ENCODE assay signal across 16 cellular contexts in the genomic region with DNA sequence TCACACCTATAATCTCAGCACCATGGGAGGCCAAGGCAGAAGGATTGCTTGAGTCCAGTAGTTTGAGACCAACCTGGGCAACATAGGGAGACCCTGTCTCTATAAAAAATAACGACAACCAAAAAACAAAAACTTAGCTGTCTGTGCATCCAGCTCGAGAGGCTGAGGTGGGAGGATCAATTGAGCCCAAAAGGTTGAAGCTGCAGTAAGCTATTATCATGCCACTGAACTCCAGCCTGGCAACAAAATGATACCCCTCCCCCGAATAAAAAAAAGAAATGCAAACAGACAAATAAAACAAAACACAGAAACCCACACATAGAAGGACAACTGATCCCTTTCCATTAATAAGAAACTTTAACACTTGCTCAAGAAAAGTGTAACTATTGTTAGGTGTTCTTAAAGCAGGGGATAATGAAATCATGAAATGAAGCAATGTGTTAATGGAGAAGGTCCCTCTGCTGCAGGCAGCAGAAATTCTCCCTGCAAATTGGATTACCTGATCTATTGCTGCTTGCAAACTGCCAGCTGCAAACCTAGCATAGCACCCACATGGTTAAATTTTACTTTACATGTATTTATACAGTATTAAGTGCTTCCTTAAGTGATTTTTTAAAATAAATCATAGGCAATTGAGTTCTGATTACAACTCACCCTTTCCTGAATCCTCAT.
A peak's percentile ranks its signal among the peaks of the same experiment; 100 is the strongest.
DNase-seq lines count a peak whose midpoint lies in the region; ATAC-seq and TF ChIP-seq lines count a peak whose summit lies in the region.
"Had no signal": no experiment of that assay in that cellular context is flagged by ENCODE, and none has a peak within 500 bp of the region (broad histone marks: within the 10 kb centered on the region; RNA-seq: fewer than 3 reads in every experiment).

No MANE protein-coding gene starts in this region.

- H3K9ac ChIP-seq in SK-N-SH (no peak overlapping the region), iPS-20b (ENCODE audit: low read depth, low read length) (peak overlapping the region; percentile 28; the same call in 1 of the 2 replicates), PC-3 (ENCODE audit: low read length) (no peak overlapping the region)
- H3K9ac ChIP-seq: KMS-11 had no signal

- POLR2A ChIA-PET in SK-N-SH (lab: Yijun Ruan, JAX): no interaction called here
- POLR2A ChIA-PET in naive thymus-derived CD8-positive, alpha-beta T cell (lab: Charles Lee): no interaction called here
- POLR2A ChIA-PET in PC-3 (lab: Charles Lee; ENCODE audit: unreplicated experiment): no interaction called here

- TF ChIP-seq CTCF in SK-N-SH (IDR thresholded peaks at IDR 0.05) (no peak), PC-3 (conservative IDR thresholded peaks at IDR 0.05; ENCODE audit: low read depth, low read length) (no peak)

- H3K9me2 ChIP-seq in SK-N-SH (no peaks in the 10 kb centered on the region), PC-3 (replicated peaks; ENCODE audit: low read length) (no peaks in the 10 kb centered on the region)

- no TSS peak for BruUV-seq in PC-3 (replicated peaks; lab: Mats Ljungman, UMichigan)

- H2AFZ ChIP-seq in SK-N-SH (ENCODE audit: low read depth) (no peak overlapping the region), PC-3 (ENCODE audit: low read length) (no peak overlapping the region)

- peak overlapping the region in 1 of 2 experiments; percentile 85; a peak in 2 of 4 replicates for H3K27ac ChIP-seq in SK-N-SH (ENCODE audit: low read depth in 2 of 2, low read length in 1 of 2)
- peak overlapping the region; percentile 79 for H3K27ac ChIP-seq in iPS-20b (ENCODE audit: low read length)
- H3K27ac ChIP-seq in PC-3 (ENCODE audit: low read length): no peak overlapping the region
- H3K27ac ChIP-seq: HL-60, KMS-11 had no signal

- TF ChIP-seq EP300 in SK-N-SH (IDR thresholded peaks at IDR 0.05; ENCODE audit: borderline replicate concordance in 1 of 2, low read depth in 1 of 2, low read length in 1 of 2): no peak

- H3K79me2 ChIP-seq in SK-N-SH (ENCODE audit: insufficient read depth) (peaks cover 22% of the 10 kb centered on the region), PC-3 (ENCODE audit: low read length) (0 out of 2 replicates have a peak, but pooled peaks cover 2% of the 10 kb centered on the region)

- CTCF ChIA-PET in SK-N-SH (lab: Yijun Ruan, JAX) (interaction anchor here (0.7 to 1.5 kb wide), 6 partner anchors 9 to 238 kb away, joined by 3 to 4 read pairs (median 4); no protein-coding TSS in a partner anchor), PC-3 (lab: Charles Lee) (interaction anchor here (0.6 kb wide), 1 partner anchor 240 kb away, joined by 7 read pairs; no protein-coding TSS in a partner anchor)

- no peaks in the 10 kb centered on the region for H3K27me3 Mint-ChIP-seq in naive thymus-derived CD8-positive, alpha-beta T cell

- H3K27ac Mint-ChIP-seq in naive thymus-derived CD8-positive, alpha-beta T cell: no peak overlapping the region
- H3K27ac Mint-ChIP-seq: T-helper 1 cell treated with Interleukin-12 subunit alpha and Interleukin-12 subunit beta and Interleukin-4 antibody, amounts not matched to agents 30 μg/mL and 1 μg/mL, for 36 hours had no signal

- H3K4me3 ChIP-seq in SK-N-SH (ENCODE audit: low read depth in 2 of 2, low read length in 1 of 2): no peak overlapping the region
- H3K4me3 ChIP-seq in iPS-20b (ENCODE audit: low read length): no peak overlapping the region
- H3K4me3 ChIP-seq in PC-3 (ENCODE audit: low read length): no peak overlapping the region
- H3K4me3 ChIP-seq: GM12878 had no signal

- H3K4me1 Mint-ChIP-seq in naive thymus-derived CD8-positive, alpha-beta T cell: peaks cover 0 to 3% (median 0%) of the 10 kb centered on the region in 4 donors

- DNase-seq in SK-N-SH (peak; percentile 24), NCI-H82 (lab: John Stamatoyannopoulos, UW) (peak; percentile 80), mesenteric fat pad (ENCODE audit: low spot score) (no peak), PC-3 (no peak)
- no peak for DNase-seq in naive thymus-derived CD8-positive, alpha-beta T cell
- DNase-seq: Caco-2, MM.1S, NCI-H187 treated with DMSO at 0.1 percent for 48 hours, NCI-H510A treated with DMSO at 0.1 percent for 48 hours had no signal

- H3K36me3 ChIP-seq in SK-N-SH (replicated peaks in 1 of 2; ENCODE audit: control insufficient read depth in 1 of 2, insufficient read depth in 2 of 2, low read length in 1 of 2) (no peaks in the 10 kb centered on the region), iPS-20b (ENCODE audit: insufficient read depth, low read depth, low read length) (no peaks in the 10 kb centered on the region), PC-3 (ENCODE audit: low read depth, low read length) (no peaks in the 10 kb centered on the region)

- H3K4me2 ChIP-seq in SK-N-SH (no peak overlapping the region), PC-3 (ENCODE audit: low read length) (no peak overlapping the region)
- H3K4me2 ChIP-seq: KMS-11 had no signal

- H3K27me3 ChIP-seq in SK-N-SH (ENCODE audit: insufficient read depth) (no peaks in the 10 kb centered on the region), iPS-20b (ENCODE audit: insufficient read depth, low read length) (no peaks in the 10 kb centered on the region), PC-3 (ENCODE audit: low read length) (no peaks in the 10 kb centered on the region)

- 78% methylated on average over 3 of the region's 3 CpGs for WGBS in SK-N-SH (ENCODE audit: low lambda C conversion rate)

- peaks cover 8% of the 10 kb centered on the region for H3F3A ChIP-seq in SK-N-SH (replicated peaks; ENCODE audit: insufficient read depth)
- H3F3A ChIP-seq in PC-3 (ENCODE audit: low read length, unreplicated experiment): no peaks in the 10 kb centered on the region

- H4K20me1 ChIP-seq in SK-N-SH (ENCODE audit: insufficient read depth) (no peaks in the 10 kb centered on the region), PC-3 (ENCODE audit: low read length) (no peaks in the 10 kb centered on the region)

- peaks cover 2 to 33% (median 16%) of the 10 kb centered on the region in 9 donors for H3K9me3 Mint-ChIP-seq in naive thymus-derived CD8-positive, alpha-beta T cell
- H3K9me3 Mint-ChIP-seq: T-helper 1 cell treated with Interleukin-12 subunit alpha and Interleukin-12 subunit beta and Interleukin-4 antibody, amounts not matched to agents 30 μg/mL and 1 μg/mL, for 36 hours had no signal

- H3K9me3 ChIP-seq in SK-N-SH: no peaks in the 10 kb centered on the region
- 0 out of 2 replicates have a peak, but pooled peaks cover 1% of the 10 kb centered on the region for H3K9me3 ChIP-seq in iPS-20b (ENCODE audit: insufficient read depth, low read depth, low read length)
- no peaks in the 10 kb centered on the region for H3K9me3 ChIP-seq in PC-3 (ENCODE audit: low read length)
- H3K9me3 ChIP-seq: Caco-2 had no signal

- peaks cover 0 to 18% (median 15%) of the 10 kb centered on the region in 3 donors for H3K36me3 Mint-ChIP-seq in naive thymus-derived CD8-positive, alpha-beta T cell

- ATAC-seq in SK-N-SH treated with all-trans-retinoic acid at 6 μM for 48 hours: no peak
- no peak for ATAC-seq in naive thymus-derived CD8-positive, alpha-beta T cell
- ATAC-seq in GM21576 (IDR thresholded peaks at IDR 0.05; ENCODE audit: unreplicated experiment): no peak
- no peak for ATAC-seq in PC-3
- ATAC-seq: GM12878 had no signal

- no peak for TF ChIP-seq RAD21 in SK-N-SH (IDR thresholded peaks at IDR 0.05; ENCODE audit: low read length)

- no peak overlapping the region for H3K4me3 Mint-ChIP-seq in naive thymus-derived CD8-positive, alpha-beta T cell
- H3K4me3 Mint-ChIP-seq: T-helper 1 cell treated with Interleukin-12 subunit alpha and Interleukin-12 subunit beta and Interleukin-4 antibody, amounts not matched to agents 30 μg/mL and 1 μg/mL, for 36 hours had no signal

- H3K4me1 ChIP-seq in SK-N-SH (ENCODE audit: control insufficient read depth in 1 of 2, insufficient read depth in 2 of 2, low read depth in 1 of 2, low read length in 1 of 2) (peaks cover 0 to 7% of the 10 kb centered on the region in 2 experiments; a peak in 3 of 4 replicates), iPS-20b (ENCODE audit: insufficient read depth, low read length) (peaks cover 19% of the 10 kb centered on the region), PC-3 (ENCODE audit: insufficient read depth, low read length) (peaks cover 8% of the 10 kb centered on the region; the same call in 1 of the 2 replicates)
- H3K4me1 ChIP-seq: Caco-2 had no signal

- intact Hi-C loops in PC-3 (cut with micrococcal nuclease): no loop called here

TF ChIP-seq in SK-N-SH, 30 proteins besides CTCF, POLR2A, EP300 and RAD21:
- no peak for TF ChIP-seq TEAD4 (IDR thresholded peaks at IDR 0.05; ENCODE audit: borderline replicate concordance, insufficient read depth)
TF ChIP-seq in SK-N-SH: peak in this region for 0.

TF ChIP-seq in SK-N-SH treated with all-trans-retinoic acid at 6 μM for 48 hours, 23 proteins besides CTCF, POLR2A, EP300 and RAD21 (continues in another document):
- TF ChIP-seq OSR1 (CRISPR knock-in tag; IDR thresholded peaks at IDR 0.05): no peak
- TF ChIP-seq RARB (CRISPR knock-in tag; IDR thresholded peaks at IDR 0.05): no peak
- TF ChIP-seq, protein P1, sequence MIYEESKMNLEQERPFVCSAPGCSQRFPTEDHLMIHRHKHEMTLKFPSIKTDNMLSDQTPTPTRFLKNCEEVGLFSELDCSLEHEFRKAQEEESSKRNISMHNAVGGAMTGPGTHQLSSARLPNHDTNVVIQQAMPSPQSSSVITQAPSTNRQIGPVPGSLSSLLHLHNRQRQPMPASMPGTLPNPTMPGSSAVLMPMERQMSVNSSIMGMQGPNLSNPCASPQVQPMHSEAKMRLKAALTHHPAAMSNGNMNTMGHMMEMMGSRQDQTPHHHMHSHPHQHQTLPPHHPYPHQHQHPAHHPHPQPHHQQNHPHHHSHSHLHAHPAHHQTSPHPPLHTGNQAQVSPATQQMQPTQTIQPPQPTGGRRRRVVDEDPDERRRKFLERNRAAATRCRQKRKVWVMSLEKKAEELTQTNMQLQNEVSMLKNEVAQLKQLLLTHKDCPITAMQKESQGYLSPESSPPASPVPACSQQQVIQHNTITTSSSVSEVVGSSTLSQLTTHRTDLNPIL (CRISPR knock-in tag; IDR thresholded peaks at IDR 0.05; ENCODE audit: low read depth): no peak
- TF ChIP-seq ESRRG (CRISPR knock-in tag; IDR thresholded peaks at IDR 0.05): no peak
- TF ChIP-seq ISL1 (CRISPR knock-in tag; IDR thresholded peaks at IDR 0.05): no peak
- TF ChIP-seq ZFP30 (CRISPR knock-in tag; IDR thresholded peaks at IDR 0.05): no peak
- no peak for TF ChIP-seq GLIS3 (CRISPR knock-in tag; IDR thresholded peaks at IDR 0.05)
- TF ChIP-seq ZNF70 (CRISPR knock-in tag; IDR thresholded peaks at IDR 0.05): no peak

Comparison
In these comparisons a context has a peak if more than half of its experiments do, and no peak if none do; other contexts are left out.
1. DNase-seq: peak in SK-N-SH (single experiment) and NCI-H82 (single experiment); none in mesenteric fat pad (single experiment), naive thymus-derived CD8-positive, alpha-beta T cell (0 of 10) and PC-3 (single experiment).